19 cellular contexts compared by ENCODE assay signal in the genomic region with DNA sequence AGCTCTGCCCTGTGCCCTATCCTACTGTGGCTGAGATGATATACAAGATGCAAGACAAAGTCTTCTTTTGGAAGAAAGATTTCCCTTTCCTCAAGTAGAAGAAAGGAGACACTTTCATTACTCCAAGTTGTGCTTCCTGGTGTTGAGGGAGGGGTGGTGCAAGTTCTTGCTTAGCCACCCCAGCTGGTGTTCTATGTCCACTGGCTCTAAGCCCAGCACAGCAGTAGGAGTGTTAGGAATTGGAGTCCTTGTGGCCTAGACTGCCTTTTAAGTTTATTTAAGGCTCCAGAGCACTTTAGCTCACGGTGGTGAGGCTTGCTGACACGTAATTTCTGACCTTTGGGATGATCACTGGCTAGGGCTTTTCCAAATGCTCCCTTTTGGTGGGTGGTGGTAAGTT.
A peak's percentile ranks its signal among the peaks of the same experiment; 100 is the strongest.
DNase-seq lines count a peak whose midpoint lies in the region; ATAC-seq, FAIRE-seq and TF ChIP-seq lines count a peak whose summit lies in the region.
"Had no signal": no experiment of that assay in that cellular context is flagged by ENCODE, and none has a peak within 500 bp of the region (broad histone marks: within the 10 kb centered on the region; RNA-seq: fewer than 3 reads in every experiment).

No MANE protein-coding gene starts in this region.

- TF ChIP-seq POLR2A in HepG2 (IDR thresholded peaks at IDR 0.05; ENCODE audit: insufficient read depth in 1 of 2, low read depth in 2 of 2, low read length in 2 of 2) (no peak), right lobe of liver (IDR thresholded peaks at IDR 0.05) (no peak)

- in situ Hi-C loops in HepG2 (cut with HindIII; ENCODE audit: extremely low pct_ligation_motif_present, low pct_unique_long_range_greater_than_20kb), result loop anchor here (25.0 kb wide), 1 partner anchor 955 kb away; no protein-coding TSS in a partner anchor

- 6% methylated on average over 2 of the region's 2 CpGs for WGBS in HepG2 (ENCODE audit: low lambda C conversion rate)
- no CpG with 5 or more reads among the region's 2 CpGs for WGBS in right lobe of liver (ENCODE audit: insufficient coverage, low coverage, low lambda C conversion rate, missing lambda C conversion rate)

- TF ChIP-seq EP300 in HepG2 (IDR thresholded peaks at IDR 0.05; ENCODE audit: low read depth in 2 of 2, low read length in 2 of 2) (no peak), HepG2 (CRISPR knock-in tag; IDR thresholded peaks at IDR 0.05; ENCODE audit: borderline replicate concordance) (no peak)

- H3K27me3 ChIP-seq in HepG2 (ENCODE audit: control insufficient read depth in 1 of 2, insufficient read depth in 2 of 2, low read length in 2 of 2) (no peaks in the 10 kb centered on the region), right lobe of liver (no peaks in the 10 kb centered on the region), upper lobe of right lung (no peaks in the 10 kb centered on the region)

- H3K4me2 ChIP-seq in HepG2 (ENCODE audit: low read depth, low read length), result no peak overlapping the region

- no TSS peak for BruUV-seq in HepG2 (replicated peaks; lab: Mats Ljungman, UMichigan)

- CTCF ChIA-PET in HepG2 (lab: Yijun Ruan, JAX; ENCODE audit: low intra/inter-chr PET ratio, low total read pairs), result no interaction called here

- no peak for FAIRE-seq in HepG2 (lab: Jason Lieb, UNC)
- FAIRE-seq: GM12878, GM19239, H1 had no signal

- no peaks in the 10 kb centered on the region for H3K79me2 ChIP-seq in HepG2 (ENCODE audit: insufficient read depth, low read length)

- H3K4me3 ChIP-seq in HepG2 (replicated peaks in 1 of 3; ENCODE audit: insufficient read depth in 1 of 3, low read depth in 2 of 3, low read length in 3 of 3) (no peak overlapping the region), right lobe of liver (no peak overlapping the region), upper lobe of right lung (no peak overlapping the region)
- H3K4me3 ChIP-seq: GM12878, GM23248 had no signal

- TF ChIP-seq RAD21 in HepG2 (CRISPR knock-in tag; IDR thresholded peaks at IDR 0.05), result no peak

- no peak overlapping the region for H3K9ac ChIP-seq in HepG2 (ENCODE audit: insufficient read depth, low read depth, low read length)
- H3K9ac ChIP-seq: GM23248 had no signal

- H4K20me1 ChIP-seq in HepG2 (ENCODE audit: insufficient read depth, low read length), result no peaks in the 10 kb centered on the region

- no peak overlapping the region for H3K27ac ChIP-seq in HepG2 (ENCODE audit: extremely low read length, insufficient read depth, low read length)
- H3K27ac ChIP-seq in right lobe of liver, result no peak overlapping the region
- H3K27ac ChIP-seq in upper lobe of right lung, result no peak overlapping the region
- H3K27ac ChIP-seq: GM23248 had no signal

- ATAC-seq in HepG2 (peak; percentile 36; the same call in 2 of the 3 replicates), right lobe of liver (no peak), upper lobe of right lung (peak; percentile 10)
- ATAC-seq: GM12878 had no signal

- H3K36me3 ChIP-seq in HepG2 (replicated peaks in 1 of 2; ENCODE audit: control insufficient read depth in 1 of 2, insufficient read depth in 2 of 2, low read length in 2 of 2), result no peaks in the 10 kb centered on the region
- H3K36me3 ChIP-seq in right lobe of liver, result no peaks in the 10 kb centered on the region
- no peaks in the 10 kb centered on the region for H3K36me3 ChIP-seq in upper lobe of right lung

- H3K4me1 ChIP-seq in HepG2 (ENCODE audit: insufficient read depth, low read length) (peaks cover 11% of the 10 kb centered on the region; the same call in 1 of the 2 replicates), right lobe of liver (no peaks in the 10 kb centered on the region), upper lobe of right lung (no peaks in the 10 kb centered on the region)

- no peak overlapping the region for H2AFZ ChIP-seq in HepG2 (ENCODE audit: low read length)
- H2AFZ ChIP-seq: GM23248 had no signal

- TF ChIP-seq CTCF in HepG2 (CRISPR knock-in tag; IDR thresholded peaks at IDR 0.05) (no peak), right lobe of liver (IDR thresholded peaks at IDR 0.05) (no peak), upper lobe of right lung (IDR thresholded peaks at IDR 0.05) (no peak)

- DNase-seq in HepG2 (ENCODE audit: low spot score), result no peak
- no peak for DNase-seq in right lobe of liver
- DNase-seq in myocyte (ENCODE audit: low read depth), result peak; percentile 66
- DNase-seq in upper lobe of right lung, result no peak
- DNase-seq in activated gamma-delta T cell (lab: John Stamatoyannopoulos, UW), result no peak
- no peak for DNase-seq in cortex of kidney (lab: John Stamatoyannopoulos, UW)
- DNase-seq: C1 segment of cervical spinal cord; Calu3; CD4-positive, alpha-beta memory T cell; COR-L47; DMS79; EL; GDM1; GM23248; H7; HCEC 1CT had no signal

- intact Hi-C loops in HepG2 (cut with micrococcal nuclease; ENCODE audit: unreplicated experiment), result no loop called here
- intact Hi-C loops in right lobe of liver (cut with DNase I), result no loop called here
- intact Hi-C loops in upper lobe of right lung (cut with DNase I), result no loop called here

- POLR2A ChIA-PET in HepG2 (lab: Yijun Ruan, JAX), result no interaction called here

- H3K9me3 ChIP-seq in HepG2 (ENCODE audit: low read length) (no peaks in the 10 kb centered on the region), right lobe of liver (no peaks in the 10 kb centered on the region), upper lobe of right lung (no peaks in the 10 kb centered on the region)

TF ChIP-seq in HepG2, 621 proteins besides CTCF, POLR2A, EP300 and RAD21:
- TF ChIP-seq, protein P1, sequence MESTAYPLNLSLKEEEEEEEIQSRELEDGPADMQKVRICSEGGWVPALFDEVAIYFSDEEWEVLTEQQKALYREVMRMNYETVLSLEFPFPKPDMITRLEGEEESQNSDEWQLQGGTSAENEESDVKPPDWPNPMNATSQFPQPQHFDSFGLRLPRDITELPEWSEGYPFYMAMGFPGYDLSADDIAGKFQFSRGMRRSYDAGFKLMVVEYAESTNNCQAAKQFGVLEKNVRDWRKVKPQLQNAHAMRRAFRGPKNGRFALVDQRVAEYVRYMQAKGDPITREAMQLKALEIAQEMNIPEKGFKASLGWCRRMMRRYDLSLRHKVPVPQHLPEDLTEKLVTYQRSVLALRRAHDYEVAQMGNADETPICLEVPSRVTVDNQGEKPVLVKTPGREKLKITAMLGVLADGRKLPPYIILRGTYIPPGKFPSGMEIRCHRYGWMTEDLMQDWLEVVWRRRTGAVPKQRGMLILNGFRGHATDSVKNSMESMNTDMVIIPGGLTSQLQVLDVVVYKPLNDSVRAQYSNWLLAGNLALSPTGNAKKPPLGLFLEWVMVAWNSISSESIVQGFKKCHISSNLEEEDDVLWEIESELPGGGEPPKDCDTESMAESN (CRISPR knock-in tag; conservative IDR thresholded peaks at IDR 0.05), result no peak
- TF ChIP-seq, protein P2, sequence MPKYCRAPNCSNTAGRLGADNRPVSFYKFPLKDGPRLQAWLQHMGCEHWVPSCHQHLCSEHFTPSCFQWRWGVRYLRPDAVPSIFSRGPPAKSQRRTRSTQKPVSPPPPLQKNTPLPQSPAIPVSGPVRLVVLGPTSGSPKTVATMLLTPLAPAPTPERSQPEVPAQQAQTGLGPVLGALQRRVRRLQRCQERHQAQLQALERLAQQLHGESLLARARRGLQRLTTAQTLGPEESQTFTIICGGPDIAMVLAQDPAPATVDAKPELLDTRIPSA (CRISPR knock-in tag; IDR thresholded peaks at IDR 0.05; ENCODE audit: borderline replicate concordance), result no peak
- TF ChIP-seq, protein P3, sequence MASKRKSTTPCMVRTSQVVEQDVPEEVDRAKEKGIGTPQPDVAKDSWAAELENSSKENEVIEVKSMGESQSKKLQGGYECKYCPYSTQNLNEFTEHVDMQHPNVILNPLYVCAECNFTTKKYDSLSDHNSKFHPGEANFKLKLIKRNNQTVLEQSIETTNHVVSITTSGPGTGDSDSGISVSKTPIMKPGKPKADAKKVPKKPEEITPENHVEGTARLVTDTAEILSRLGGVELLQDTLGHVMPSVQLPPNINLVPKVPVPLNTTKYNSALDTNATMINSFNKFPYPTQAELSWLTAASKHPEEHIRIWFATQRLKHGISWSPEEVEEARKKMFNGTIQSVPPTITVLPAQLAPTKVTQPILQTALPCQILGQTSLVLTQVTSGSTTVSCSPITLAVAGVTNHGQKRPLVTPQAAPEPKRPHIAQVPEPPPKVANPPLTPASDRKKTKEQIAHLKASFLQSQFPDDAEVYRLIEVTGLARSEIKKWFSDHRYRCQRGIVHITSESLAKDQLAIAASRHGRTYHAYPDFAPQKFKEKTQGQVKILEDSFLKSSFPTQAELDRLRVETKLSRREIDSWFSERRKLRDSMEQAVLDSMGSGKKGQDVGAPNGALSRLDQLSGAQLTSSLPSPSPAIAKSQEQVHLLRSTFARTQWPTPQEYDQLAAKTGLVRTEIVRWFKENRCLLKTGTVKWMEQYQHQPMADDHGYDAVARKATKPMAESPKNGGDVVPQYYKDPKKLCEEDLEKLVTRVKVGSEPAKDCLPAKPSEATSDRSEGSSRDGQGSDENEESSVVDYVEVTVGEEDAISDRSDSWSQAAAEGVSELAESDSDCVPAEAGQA (IDR thresholded peaks at IDR 0.05; ENCODE audit: low read depth), result no peak
- TF ChIP-seq, protein P3 (CRISPR knock-in tag; IDR thresholded peaks at IDR 0.05; ENCODE audit: borderline replicate concordance), result no peak
- TF ChIP-seq ZNF354B (CRISPR knock-in tag; IDR thresholded peaks at IDR 0.05), result no peak

Comparison
In these comparisons a context has a peak if more than half of its experiments do, and no peak if none do; other contexts are left out.
1. ATAC-seq: peak in HepG2 (single experiment) and upper lobe of right lung (single experiment); none in right lobe of liver (0 of 4).